ENCODE assay signal across 8 cellular contexts in the genomic region with DNA sequence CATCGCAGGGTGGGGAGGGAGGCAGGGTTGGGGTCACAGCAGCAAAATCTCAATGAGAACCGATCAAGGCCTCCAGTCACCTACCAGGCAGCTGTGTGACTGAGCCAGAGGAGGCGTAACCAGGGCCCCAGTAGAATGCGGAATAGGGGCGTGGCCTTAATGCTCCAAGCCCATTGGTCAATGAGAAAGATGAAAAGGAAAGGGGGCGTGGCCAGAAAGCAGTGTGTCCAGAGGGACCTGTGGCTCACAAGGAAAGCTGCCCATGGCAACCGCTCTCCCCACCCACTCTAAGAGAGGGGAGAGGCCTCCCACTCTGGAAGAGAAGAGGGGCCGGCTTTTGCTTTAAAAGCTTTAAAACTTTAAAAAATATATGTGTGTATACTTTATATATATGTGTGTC. TPM values are rescaled to one million over a fixed set of nuclear protein-coding genes. Genes with fewer than 3 reads are reported as not detected.
"Had no signal": no experiment of that assay in that cellular context is flagged by ENCODE, and none has a peak within 500 bp of the region (broad histone marks: within the 10 kb centered on the region; RNA-seq: fewer than 3 reads in every experiment).

A gene with protein sequence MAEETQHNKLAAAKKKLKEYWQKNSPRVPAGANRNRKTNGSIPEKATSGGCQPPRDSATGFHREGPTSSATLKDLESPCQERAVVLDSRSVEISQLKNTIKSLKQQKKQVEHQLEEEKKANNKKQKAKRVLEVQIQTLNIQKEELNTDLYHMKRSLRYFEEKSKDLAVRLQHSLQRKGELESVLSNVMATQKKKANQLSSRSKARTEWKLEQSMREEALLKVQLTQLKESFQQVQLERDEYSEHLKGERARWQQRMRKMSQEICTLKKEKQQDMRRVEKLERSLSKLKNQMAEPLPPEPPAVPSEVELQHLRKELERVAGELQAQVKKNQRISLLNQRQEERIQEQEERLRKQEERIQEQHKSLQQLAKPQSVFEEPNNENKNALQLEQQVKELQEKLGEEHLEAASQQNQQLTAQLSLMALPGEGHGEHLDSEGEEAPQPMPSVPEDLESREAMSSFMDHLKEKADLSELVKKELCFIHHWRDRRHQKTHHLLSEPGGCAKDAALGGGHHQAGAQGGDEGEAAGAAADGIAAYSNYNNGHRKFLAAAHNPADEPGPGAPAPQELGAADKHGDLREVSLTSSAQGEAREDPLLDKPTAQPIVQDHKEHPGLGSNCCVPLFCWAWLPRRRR (minus strand): TSS at position 101 of the 400 bp plus-strand sequence. CDS start 98 bp downstream, at position 3.

RNA-seq across cellular contexts. Expression of the gene that starts here (rescaled TPM):
- total RNA-seq: hepatocyte, kidney epithelial cell, left colon, lung microvascular endothelial cell, myocyte had no signal
- polyA plus RNA-seq: hepatocyte, immature natural killer cell, keratinocyte, liver had no signal
